ENCODE assay signal across 11 cellular contexts in genomic region chr12:57053901-57054300, GRCh38. TPM values are rescaled to one million over a fixed set of nuclear protein-coding genes. Genes with fewer than 3 reads are reported as not detected.
"Had no signal": no experiment of that assay in that cellular context is flagged by ENCODE, and none has a peak within 500 bp of the region (broad histone marks: within the 10 kb centered on the region; RNA-seq: fewer than 3 reads in every experiment).

No MANE protein-coding gene starts in this region.

RNA-seq across cellular contexts. Expression of gene MYO1A, which starts 4.0 kb away (rescaled TPM):
- total RNA-seq: temporal lobe, thyroid gland had no signal

RNA-seq across cellular contexts. Expression of gene TAC3, which starts 37.6 kb away (rescaled TPM):
- total RNA-seq: subcutaneous adipose tissue, suprapubic skin, thoracic aorta, thyroid gland, tibial nerve, upper lobe of left lung, upper lobe of right lung, ureter, uterus, vagina had no signal
